ENCODE assay signal across 21 cellular contexts in the genomic region with DNA sequence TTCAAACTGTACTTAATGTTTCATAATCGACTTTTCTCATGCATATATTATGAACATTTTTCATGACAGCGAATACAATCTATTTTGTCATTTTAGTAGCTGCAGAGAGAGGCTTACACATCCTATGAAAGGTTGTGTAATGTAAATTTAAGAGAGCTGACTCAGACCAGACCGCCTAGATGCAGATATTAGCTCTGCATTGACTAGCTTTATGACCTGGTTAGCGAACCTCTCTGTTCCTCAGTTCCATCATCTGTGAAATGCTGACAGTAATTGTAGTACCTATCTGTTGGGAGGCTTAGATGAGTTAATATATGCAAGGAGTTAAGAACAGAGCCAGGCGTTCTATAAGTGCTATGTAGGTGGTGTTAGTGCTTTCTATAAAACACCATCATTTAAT.
"Had no signal": no experiment of that assay in that cellular context is flagged by ENCODE, and none has a peak within 500 bp of the region (broad histone marks: within the 10 kb centered on the region; RNA-seq: fewer than 3 reads in every experiment).

No MANE protein-coding gene starts in this region.

- H3K27ac Mint-ChIP-seq: dendritic cell treated with granulocyte-macrophage colony-stimulating factor and Interleukin-4, amounts not matched to agents 40 ng/mL and 50 ng/mL, for 4 days; effector memory CD8-positive, alpha-beta T cell; neural progenitor cell; progenitor cell of endocrine pancreas; type B pancreatic cell had no signal

- ATAC-seq: effector memory CD8-positive, alpha-beta T cell; gastrocnemius medialis; heart right ventricle; left lobe of liver; mucosa of descending colon; naive thymus-derived CD8-positive, alpha-beta T cell; pancreas; right lobe of liver had no signal

- H3K27me3 Mint-ChIP-seq: effector memory CD8-positive, alpha-beta T cell; naive thymus-derived CD8-positive, alpha-beta T cell had no signal

- H3K9me3 Mint-ChIP-seq: effector memory CD8-positive, alpha-beta T cell; neural progenitor cell; type B pancreatic cell had no signal

- H3K4me3 Mint-ChIP-seq: dendritic cell treated with granulocyte-macrophage colony-stimulating factor and Interleukin-4, amounts not matched to agents 40 ng/mL and 50 ng/mL, for 4 days; effector memory CD8-positive, alpha-beta T cell; naive thymus-derived CD8-positive, alpha-beta T cell; neural progenitor cell; type B pancreatic cell had no signal

- DNase-seq: effector memory CD8-positive, alpha-beta T cell; gastrocnemius medialis; heart right ventricle; hypothalamus; kidney glomerular epithelial cell; mammary epithelial cell; mucosa of descending colon; naive thymus-derived CD8-positive, alpha-beta T cell; occipital lobe; pancreas; right lobe of liver; stimulated activated CD4-positive, alpha-beta T cell treated with anti-CD3 and anti-CD28 coated beads, Interleukin-4, amount 100 ng/mL, for 1 hour; stimulated activated CD8-positive, alpha-beta memory T cell treated with anti-CD3 and anti-CD28 coated beads, Interleukin-4, amount 100 ng/mL, for 48 hours; stimulated activated naive CD4-positive, alpha-beta T cell; thyroid gland; uterus had no signal

- H3K36me3 Mint-ChIP-seq: naive thymus-derived CD8-positive, alpha-beta T cell; neural progenitor cell; type B pancreatic cell had no signal
